In genomic region chr6:12113190-12113578, GRCh38 we compare ENCODE assay signal across 11 cellular contexts.
DNase-seq lines count a peak whose midpoint lies in the region; ATAC-seq lines count a peak whose summit lies in the region.
"Had no signal": no experiment of that assay in that cellular context is flagged by ENCODE, and none has a peak within 500 bp of the region (broad histone marks: within the 10 kb centered on the region; RNA-seq: fewer than 3 reads in every experiment).

No MANE protein-coding gene starts in this region.

- no peaks in the 10 kb centered on the region for H3K27me3 Mint-ChIP-seq in activated naive CD4-positive, alpha-beta T cell treated with anti-CD3 and anti-CD28 coated beads for 36 hours (ENCODE audit: low read depth)
- H3K27me3 Mint-ChIP-seq in stimulated activated naive CD8-positive, alpha-beta T cell treated with anti-CD3 and anti-CD28 coated beads, Interleukin-15, Interleukin-2, amounts not matched to agents 100 ng/mL and 50 ng/mL, for 24 hours, result no peaks in the 10 kb centered on the region

- peaks cover 7% of the 10 kb centered on the region for H3K9me3 Mint-ChIP-seq in activated naive CD4-positive, alpha-beta T cell treated with anti-CD3 and anti-CD28 coated beads for 36 hours
- peaks cover 19% of the 10 kb centered on the region for H3K9me3 Mint-ChIP-seq in stimulated activated naive CD8-positive, alpha-beta T cell treated with anti-CD3 and anti-CD28 coated beads, Interleukin-15, Interleukin-2, amounts not matched to agents 100 ng/mL and 50 ng/mL, for 24 hours

- CTCF ChIA-PET in activated naive CD4-positive, alpha-beta T cell treated with anti-CD3 and anti-CD28 coated beads for 36 hours (lab: Charles Lee), result no interaction called here

- no peak for ATAC-seq in GM18519 (IDR thresholded peaks at IDR 0.05; ENCODE audit: low FRiP score, unreplicated experiment)

- peaks cover 56% of the 10 kb centered on the region for H3K4me1 Mint-ChIP-seq in activated naive CD4-positive, alpha-beta T cell treated with anti-CD3 and anti-CD28 coated beads for 36 hours (ENCODE audit: low read depth)
- H3K4me1 Mint-ChIP-seq in stimulated activated naive CD8-positive, alpha-beta T cell treated with anti-CD3 and anti-CD28 coated beads, Interleukin-15, Interleukin-2, amounts not matched to agents 100 ng/mL and 50 ng/mL, for 24 hours (ENCODE audit: low read depth), result peaks cover 64% of the 10 kb centered on the region

- H3K27ac Mint-ChIP-seq in activated naive CD4-positive, alpha-beta T cell treated with anti-CD3 and anti-CD28 coated beads for 36 hours, result no peak overlapping the region
- peak overlapping the region; percentile 62 for H3K27ac Mint-ChIP-seq in stimulated activated naive CD8-positive, alpha-beta T cell treated with anti-CD3 and anti-CD28 coated beads, Interleukin-15, Interleukin-2, amounts not matched to agents 100 ng/mL and 50 ng/mL, for 24 hours

- H3K4me3 Mint-ChIP-seq in activated naive CD4-positive, alpha-beta T cell treated with anti-CD3 and anti-CD28 coated beads for 36 hours, result no peak overlapping the region
- H3K4me3 Mint-ChIP-seq in stimulated activated naive CD8-positive, alpha-beta T cell treated with anti-CD3 and anti-CD28 coated beads, Interleukin-15, Interleukin-2, amounts not matched to agents 100 ng/mL and 50 ng/mL, for 24 hours, result peak overlapping the region; percentile 35
- H3K4me3 Mint-ChIP-seq: CD14-positive monocyte, nephron progenitor cell had no signal

- DNase-seq in activated naive CD4-positive, alpha-beta T cell treated with anti-CD3 and anti-CD28 coated beads for 36 hours, result peak; percentile 28
- no peak for DNase-seq in activated naive CD4-positive, alpha-beta T cell treated with anti-CD3 and anti-CD28 coated beads, Interleukin-2, amount 50 U/mL, for 16 hours
- DNase-seq in RKO (ENCODE audit: low spot score), result peak; percentile 3
- peak; percentile 34 for DNase-seq in fibroblast of gingiva (ENCODE audit: low read depth)
- DNase-seq in dedifferentiated amniotic fluid mesenchymal stem cell (ENCODE audit: extremely low spot score), result no peak
- no peak for DNase-seq in DMS 273 (lab: John Stamatoyannopoulos, UW; ENCODE audit: unreplicated experiment)
- DNase-seq: NCI-H1105 treated with DMSO at 0.1 percent for 48 hours, nephron progenitor cell had no signal

- peaks cover 42% of the 10 kb centered on the region for H3K36me3 Mint-ChIP-seq in activated naive CD4-positive, alpha-beta T cell treated with anti-CD3 and anti-CD28 coated beads for 36 hours (ENCODE audit: low read depth)
- peaks cover 68% of the 10 kb centered on the region for H3K36me3 Mint-ChIP-seq in stimulated activated naive CD8-positive, alpha-beta T cell treated with anti-CD3 and anti-CD28 coated beads, Interleukin-15, Interleukin-2, amounts not matched to agents 100 ng/mL and 50 ng/mL, for 24 hours (ENCODE audit: low read depth)

- intact Hi-C loops in activated naive CD4-positive, alpha-beta T cell treated with anti-CD3 and anti-CD28 coated beads for 36 hours (cut with micrococcal nuclease), result no loop called here

Comparison
In these comparisons a context has a peak if more than half of its experiments do, and no peak if none do; other contexts are left out.
1. DNase-seq: peak in activated naive CD4-positive, alpha-beta T cell treated with anti-CD3 and anti-CD28 coated beads for 36 hours (single experiment), RKO (single experiment) and fibroblast of gingiva (single experiment); none in activated naive CD4-positive, alpha-beta T cell treated with anti-CD3 and anti-CD28 coated beads, Interleukin-2, amount 50 U/mL, for 16 hours (single experiment), dedifferentiated amniotic fluid mesenchymal stem cell (single experiment) and DMS 273 (single experiment).